Comparison of ENCODE assay signal across 10 cellular contexts in the genomic region with DNA sequence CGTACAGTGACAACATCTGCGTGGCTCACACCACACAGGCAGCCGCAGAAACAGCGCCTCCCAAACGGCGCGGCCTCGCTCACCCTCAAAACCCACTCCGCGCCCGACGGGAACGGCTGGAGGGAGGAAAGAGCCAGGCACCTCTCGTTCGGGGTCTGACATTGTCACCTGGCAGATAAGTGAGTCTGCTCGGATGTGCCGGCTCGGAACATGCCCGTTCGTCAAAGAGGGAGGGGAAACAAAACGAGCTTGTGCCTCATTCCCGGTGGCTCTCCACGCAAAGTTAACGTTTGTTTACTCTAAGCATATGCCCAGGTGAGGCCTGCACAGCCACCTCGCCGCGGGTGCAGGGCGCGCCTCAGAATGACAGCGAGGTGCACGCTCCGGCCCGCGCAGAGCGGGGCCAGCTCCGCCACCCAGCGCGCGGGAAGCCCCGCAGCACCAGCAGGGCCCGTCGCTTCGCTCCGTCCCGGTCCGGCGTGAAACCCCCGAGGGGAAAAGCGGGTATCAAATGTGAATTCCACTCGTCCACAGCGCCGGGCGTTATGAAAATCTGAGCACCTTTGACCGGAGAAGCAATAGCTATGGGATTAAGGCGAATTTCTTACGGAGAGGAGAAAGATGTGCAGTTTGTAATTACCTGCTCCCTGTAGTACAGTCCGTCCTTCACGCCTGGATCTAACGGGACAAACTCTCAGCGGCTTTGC. TPM values are rescaled to one million over a fixed set of nuclear protein-coding genes. Genes with fewer than 3 reads are reported as not detected.
DNase-seq lines count a peak whose midpoint lies in the region; TF ChIP-seq lines count a peak whose summit lies in the region.
"Had no signal": no experiment of that assay in that cellular context is flagged by ENCODE, and none has a peak within 500 bp of the region (broad histone marks: within the 10 kb centered on the region; RNA-seq: fewer than 3 reads in every experiment).

No MANE protein-coding gene starts in this region.

- H3K9me3 ChIP-seq in testis (no peaks in the 10 kb centered on the region), PC-9 (ENCODE audit: insufficient read depth, low read depth) (no peaks in the 10 kb centered on the region)
- H3K9me3 ChIP-seq: transverse colon had no signal

- no peak overlapping the region for H3K27ac ChIP-seq in testis
- no peak overlapping the region for H3K27ac ChIP-seq in PC-9
- H3K27ac ChIP-seq: transverse colon had no signal

- no peaks in the 10 kb centered on the region for H4K20me1 ChIP-seq in PC-9 (ENCODE audit: insufficient read depth)

- no peak overlapping the region for H3K4me2 ChIP-seq in PC-9

- DNase-seq in activated T-cell treated with anti-CD3 and anti-CD28 coated beads, Interleukin-2, amount 50 U/mL, for 1 hour = peak; percentile 21
- DNase-seq in activated T-cell treated with anti-CD3 and anti-CD28 coated beads for 4 hours = no peak
- DNase-seq in activated T-cell treated with anti-CD3 and anti-CD28 coated beads, Interleukin-2, amount 50 U/mL, for 48 hours = peak; percentile 28 to 31
- DNase-seq in left kidney (ENCODE audit: low read depth, low spot score) = peak; percentile 35
- peak; percentile 19 for DNase-seq in testis
- DNase-seq in PC-9 = no peak
- DNase-seq in RKO (ENCODE audit: low spot score) = no peak
- no peak for DNase-seq in KG1 (lab: John Stamatoyannopoulos, UW)
- DNase-seq: transverse colon had no signal

- H3K4me1 ChIP-seq in testis (peaks cover 10% of the 10 kb centered on the region), PC-9 (replicated peaks; ENCODE audit: insufficient read depth) (no peaks in the 10 kb centered on the region)

- H3K9me2 ChIP-seq in PC-9 (ENCODE audit: insufficient read depth) = no peaks in the 10 kb centered on the region

- no peak for TF ChIP-seq CTCF in testis (IDR thresholded peaks at IDR 0.05)
- no peak for TF ChIP-seq CTCF in PC-9 (conservative IDR thresholded peaks at IDR 0.05)

- no TSS peak for BruUV-seq in PC-9 (replicated peaks; lab: Mats Ljungman, UMichigan)

- intact Hi-C loops in testis (cut with DNase I; ENCODE audit: low total_unique reads) (no loop called here), PC-9 (cut with micrococcal nuclease; ENCODE audit: unreplicated experiment) (no loop called here)

- peaks cover 7% of the 10 kb centered on the region for H3K27me3 ChIP-seq in testis
- peaks cover 97% of the 10 kb centered on the region for H3K27me3 ChIP-seq in PC-9 (ENCODE audit: insufficient read depth, low read depth)

- H3K79me2 ChIP-seq in PC-9 (ENCODE audit: low read depth) = no peaks in the 10 kb centered on the region

- no peaks in the 10 kb centered on the region for H3F3A ChIP-seq in PC-9 (ENCODE audit: insufficient read depth, low read depth)

- no peak for TF ChIP-seq POLR2A in testis (IDR thresholded peaks at IDR 0.05)

- WGBS in testis, 2 donors = 0% methylated on average over 9 to 60 of the region's 60 CpGs

- POLR2A ChIA-PET in PC-9 (lab: Charles Lee; ENCODE audit: unreplicated experiment) = no interaction called here

- CTCF ChIA-PET in PC-9 (lab: Charles Lee) = interaction anchor here (0.5 kb wide), 1 partner anchor 23 kb away, joined by 4 read pairs; no protein-coding TSS in a partner anchor

- no peak overlapping the region for H2AFZ ChIP-seq in PC-9

- H3K4me3 ChIP-seq in testis (peak overlapping the region; percentile 0 to 43), PC-9 (no peak overlapping the region)

- H3K36me3 ChIP-seq in testis (ENCODE audit: low read depth, missing control alignments) = no peaks in the 10 kb centered on the region
- no peaks in the 10 kb centered on the region for H3K36me3 ChIP-seq in PC-9 (ENCODE audit: low read depth)
- H3K36me3 ChIP-seq: transverse colon had no signal

RNA-seq across cellular contexts. Expression of a gene that starts 13.1 kb away (rescaled TPM):
- total RNA-seq in testis (under 1 TPM; 0.31 to 0.47 TPM), PC-9 (2021) (not detected in 2 replicates)
- polyA plus RNA-seq in testis (ENCODE audit: insufficient read depth, low read depth, low replicate concordance) = 0.25 TPM
- total RNA-seq: RPMI7951, transverse colon had no signal

Comparison
In these comparisons a context has a peak if more than half of its experiments do, and no peak if none do; other contexts are left out.
1. DNase-seq: peak in activated T-cell treated with anti-CD3 and anti-CD28 coated beads, Interleukin-2, amount 50 U/mL, for 1 hour (single experiment), activated T-cell treated with anti-CD3 and anti-CD28 coated beads, Interleukin-2, amount 50 U/mL, for 48 hours (2 of 2), left kidney (single experiment) and testis (single experiment); none in activated T-cell treated with anti-CD3 and anti-CD28 coated beads for 4 hours (single experiment), PC-9 (0 of 2), RKO (single experiment) and KG1 (single experiment).